1 cellular context compared by ENCODE assay signal in the genomic region with DNA sequence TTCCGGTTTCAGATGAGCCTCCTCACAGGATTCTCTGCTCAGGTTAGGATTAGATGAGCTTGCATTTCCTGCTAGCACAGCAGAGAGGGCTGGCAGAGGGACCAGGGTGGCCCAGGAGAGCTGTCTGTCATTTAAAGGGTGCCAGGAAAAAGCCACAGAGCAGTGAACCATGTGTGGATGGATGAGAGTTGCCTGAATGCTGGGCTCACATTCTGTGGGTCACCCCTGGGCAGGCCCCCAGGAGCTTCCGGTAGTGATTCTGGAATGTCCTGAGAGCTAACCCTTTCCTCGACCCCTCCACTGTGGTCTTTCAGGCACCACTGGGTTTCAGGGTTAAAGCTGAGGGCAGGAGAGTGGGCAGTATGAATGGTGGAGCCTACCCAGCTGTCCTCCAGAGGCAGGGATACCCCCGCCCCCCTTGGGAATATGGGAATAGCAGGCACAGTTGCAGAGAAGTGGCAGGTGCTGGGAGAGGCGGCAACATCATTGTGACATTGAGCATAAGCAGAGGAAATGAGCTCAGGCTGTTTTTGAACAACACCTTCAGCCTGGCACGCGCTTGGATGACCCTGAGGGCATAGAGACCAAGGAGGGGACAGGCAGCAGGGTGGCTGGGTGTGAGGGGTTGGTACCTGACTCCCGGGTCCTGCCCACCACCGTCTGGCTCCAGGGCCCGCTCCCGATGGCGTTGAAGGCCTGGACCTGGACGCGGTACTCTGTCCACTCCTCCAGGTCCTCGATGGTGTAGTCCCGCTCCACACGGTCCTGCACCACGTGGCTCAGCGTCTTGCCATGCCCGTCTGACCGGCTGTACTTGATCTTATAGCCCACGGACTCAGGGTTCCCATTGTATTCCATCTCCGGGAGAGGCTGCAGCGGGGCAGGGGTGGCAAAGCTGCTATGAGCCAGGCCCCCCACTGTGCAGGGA.
TF ChIP-seq lines count a peak whose summit lies in the region.

No MANE protein-coding gene starts in this region.

TF ChIP-seq in neural cell, 6 proteins besides CTCF, POLR2A, EP300 and RAD21 (continued from another document):
- TF ChIP-seq, protein P1, sequence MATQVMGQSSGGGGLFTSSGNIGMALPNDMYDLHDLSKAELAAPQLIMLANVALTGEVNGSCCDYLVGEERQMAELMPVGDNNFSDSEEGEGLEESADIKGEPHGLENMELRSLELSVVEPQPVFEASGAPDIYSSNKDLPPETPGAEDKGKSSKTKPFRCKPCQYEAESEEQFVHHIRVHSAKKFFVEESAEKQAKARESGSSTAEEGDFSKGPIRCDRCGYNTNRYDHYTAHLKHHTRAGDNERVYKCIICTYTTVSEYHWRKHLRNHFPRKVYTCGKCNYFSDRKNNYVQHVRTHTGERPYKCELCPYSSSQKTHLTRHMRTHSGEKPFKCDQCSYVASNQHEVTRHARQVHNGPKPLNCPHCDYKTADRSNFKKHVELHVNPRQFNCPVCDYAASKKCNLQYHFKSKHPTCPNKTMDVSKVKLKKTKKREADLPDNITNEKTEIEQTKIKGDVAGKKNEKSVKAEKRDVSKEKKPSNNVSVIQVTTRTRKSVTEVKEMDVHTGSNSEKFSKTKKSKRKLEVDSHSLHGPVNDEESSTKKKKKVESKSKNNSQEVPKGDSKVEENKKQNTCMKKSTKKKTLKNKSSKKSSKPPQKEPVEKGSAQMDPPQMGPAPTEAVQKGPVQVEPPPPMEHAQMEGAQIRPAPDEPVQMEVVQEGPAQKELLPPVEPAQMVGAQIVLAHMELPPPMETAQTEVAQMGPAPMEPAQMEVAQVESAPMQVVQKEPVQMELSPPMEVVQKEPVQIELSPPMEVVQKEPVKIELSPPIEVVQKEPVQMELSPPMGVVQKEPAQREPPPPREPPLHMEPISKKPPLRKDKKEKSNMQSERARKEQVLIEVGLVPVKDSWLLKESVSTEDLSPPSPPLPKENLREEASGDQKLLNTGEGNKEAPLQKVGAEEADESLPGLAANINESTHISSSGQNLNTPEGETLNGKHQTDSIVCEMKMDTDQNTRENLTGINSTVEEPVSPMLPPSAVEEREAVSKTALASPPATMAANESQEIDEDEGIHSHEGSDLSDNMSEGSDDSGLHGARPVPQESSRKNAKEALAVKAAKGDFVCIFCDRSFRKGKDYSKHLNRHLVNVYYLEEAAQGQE (IDR thresholded peaks at IDR 0.05; ENCODE audit: borderline replicate concordance): no peak
- TF ChIP-seq EZH2 (IDR thresholded peaks at IDR 0.05; ENCODE audit: borderline replicate concordance, insufficient read depth, low read length, poor library complexity, severe bottlenecking): no peak
- no peak for TF ChIP-seq POLR2AphosphoS5 (IDR thresholded peaks at IDR 0.05)
- TF ChIP-seq MXI1 (conservative IDR thresholded peaks at IDR 0.05; ENCODE audit: poor library complexity, severe bottlenecking): no peak
